Comparison of ENCODE assay signal across 1 cellular context in the genomic region with DNA sequence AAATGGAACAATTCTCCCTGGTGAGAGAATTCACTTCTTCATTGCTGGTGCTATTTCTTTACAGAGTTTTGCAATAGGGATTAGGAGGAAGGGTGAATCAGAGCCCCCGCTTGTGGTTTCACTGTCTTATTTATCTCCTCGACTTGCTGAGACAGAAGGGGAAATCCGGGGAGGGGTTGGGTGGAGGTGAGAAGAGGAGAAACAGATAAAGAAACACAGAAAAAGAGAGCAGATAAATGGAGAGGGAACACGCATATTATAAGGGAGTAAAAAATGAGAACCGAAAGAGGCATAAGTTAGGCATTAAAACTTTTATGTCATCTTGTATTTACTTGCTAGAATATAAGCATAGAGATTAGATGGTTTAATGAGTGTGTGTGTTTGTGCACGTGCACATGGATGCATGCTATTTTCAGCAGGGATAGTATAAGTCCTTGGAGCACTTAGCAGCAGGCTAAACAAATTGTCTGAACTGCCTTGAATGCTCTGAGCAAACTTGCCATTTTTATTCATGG.
TF ChIP-seq lines count a peak whose summit lies in the region.

No MANE protein-coding gene starts in this region.

TF ChIP-seq in K562, 482 proteins besides CTCF, POLR2A, EP300 and RAD21 (continued from another document):
- TF ChIP-seq, protein P1, sequence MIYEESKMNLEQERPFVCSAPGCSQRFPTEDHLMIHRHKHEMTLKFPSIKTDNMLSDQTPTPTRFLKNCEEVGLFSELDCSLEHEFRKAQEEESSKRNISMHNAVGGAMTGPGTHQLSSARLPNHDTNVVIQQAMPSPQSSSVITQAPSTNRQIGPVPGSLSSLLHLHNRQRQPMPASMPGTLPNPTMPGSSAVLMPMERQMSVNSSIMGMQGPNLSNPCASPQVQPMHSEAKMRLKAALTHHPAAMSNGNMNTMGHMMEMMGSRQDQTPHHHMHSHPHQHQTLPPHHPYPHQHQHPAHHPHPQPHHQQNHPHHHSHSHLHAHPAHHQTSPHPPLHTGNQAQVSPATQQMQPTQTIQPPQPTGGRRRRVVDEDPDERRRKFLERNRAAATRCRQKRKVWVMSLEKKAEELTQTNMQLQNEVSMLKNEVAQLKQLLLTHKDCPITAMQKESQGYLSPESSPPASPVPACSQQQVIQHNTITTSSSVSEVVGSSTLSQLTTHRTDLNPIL (CRISPR knock-in tag; IDR thresholded peaks at IDR 0.05), result no peak
- TF ChIP-seq TAL1 (IDR thresholded peaks at IDR 0.05) (peak; percentile 32; the same call in 1 of the 2 replicates), ZNF644 (tag; IDR thresholded peaks at IDR 0.05; ENCODE audit: low read depth) (no peak), CEBPG (CRISPR knock-in tag; IDR thresholded peaks at IDR 0.05) (no peak), CEBPG (tag; conservative IDR thresholded peaks at IDR 0.05 in 1 of 2, IDR thresholded peaks at IDR 0.05 in 1 of 2) (peak; percentile 58 to 64; a peak in 2 of 4 replicates), ELF4 (CRISPR knock-in tag; IDR thresholded peaks at IDR 0.05) (0 out of 2 replicates have a peak, but pooled peaks have one; percentile 16), CREB1 (IDR thresholded peaks at IDR 0.05) (no peak), CREB1 (CRISPR knock-in tag; IDR thresholded peaks at IDR 0.05) (no peak), TEAD4 (IDR thresholded peaks at IDR 0.05; ENCODE audit: low read length) (peak; percentile 37; the same call in 1 of the 2 replicates), TEAD4 (CRISPR knock-in tag; IDR thresholded peaks at IDR 0.05; ENCODE audit: borderline replicate concordance) (no peak), NFIC (IDR thresholded peaks at IDR 0.05) (no peak), NR4A1 (CRISPR knock-in tag; IDR thresholded peaks at IDR 0.05) (no peak), NR4A1 (tag; IDR thresholded peaks at IDR 0.05) (no peak), TBL1XR1 (IDR thresholded peaks at IDR 0.05; ENCODE audit: low read length in 2 of 2) (no peak), SMARCA4 (IDR thresholded peaks at IDR 0.05) (peak; percentile 38; the same call in 1 of the 2 replicates), CEBPB (tag; IDR thresholded peaks at IDR 0.05) (peak; percentile 77), ARID1B (IDR thresholded peaks at IDR 0.05) (peak; percentile 54; the same call in 1 of the 2 replicates), HCFC1 (IDR thresholded peaks at IDR 0.05; ENCODE audit: low read depth, low read length) (no peak), ETV5 (CRISPR knock-in tag; IDR thresholded peaks at IDR 0.05; ENCODE audit: low read depth) (no peak), TCF3 (CRISPR knock-in tag; IDR thresholded peaks at IDR 0.05) (peak; percentile 37; the same call in 1 of the 2 replicates), TRIM28 (IDR thresholded peaks at IDR 0.05) (no peak)
- TF ChIP-seq, protein P2, sequence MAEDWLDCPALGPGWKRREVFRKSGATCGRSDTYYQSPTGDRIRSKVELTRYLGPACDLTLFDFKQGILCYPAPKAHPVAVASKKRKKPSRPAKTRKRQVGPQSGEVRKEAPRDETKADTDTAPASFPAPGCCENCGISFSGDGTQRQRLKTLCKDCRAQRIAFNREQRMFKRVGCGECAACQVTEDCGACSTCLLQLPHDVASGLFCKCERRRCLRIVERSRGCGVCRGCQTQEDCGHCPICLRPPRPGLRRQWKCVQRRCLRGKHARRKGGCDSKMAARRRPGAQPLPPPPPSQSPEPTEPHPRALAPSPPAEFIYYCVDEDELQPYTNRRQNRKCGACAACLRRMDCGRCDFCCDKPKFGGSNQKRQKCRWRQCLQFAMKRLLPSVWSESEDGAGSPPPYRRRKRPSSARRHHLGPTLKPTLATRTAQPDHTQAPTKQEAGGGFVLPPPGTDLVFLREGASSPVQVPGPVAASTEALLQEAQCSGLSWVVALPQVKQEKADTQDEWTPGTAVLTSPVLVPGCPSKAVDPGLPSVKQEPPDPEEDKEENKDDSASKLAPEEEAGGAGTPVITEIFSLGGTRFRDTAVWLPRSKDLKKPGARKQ (CRISPR knock-in tag; IDR thresholded peaks at IDR 0.05), result no peak
- TF ChIP-seq, protein P3, sequence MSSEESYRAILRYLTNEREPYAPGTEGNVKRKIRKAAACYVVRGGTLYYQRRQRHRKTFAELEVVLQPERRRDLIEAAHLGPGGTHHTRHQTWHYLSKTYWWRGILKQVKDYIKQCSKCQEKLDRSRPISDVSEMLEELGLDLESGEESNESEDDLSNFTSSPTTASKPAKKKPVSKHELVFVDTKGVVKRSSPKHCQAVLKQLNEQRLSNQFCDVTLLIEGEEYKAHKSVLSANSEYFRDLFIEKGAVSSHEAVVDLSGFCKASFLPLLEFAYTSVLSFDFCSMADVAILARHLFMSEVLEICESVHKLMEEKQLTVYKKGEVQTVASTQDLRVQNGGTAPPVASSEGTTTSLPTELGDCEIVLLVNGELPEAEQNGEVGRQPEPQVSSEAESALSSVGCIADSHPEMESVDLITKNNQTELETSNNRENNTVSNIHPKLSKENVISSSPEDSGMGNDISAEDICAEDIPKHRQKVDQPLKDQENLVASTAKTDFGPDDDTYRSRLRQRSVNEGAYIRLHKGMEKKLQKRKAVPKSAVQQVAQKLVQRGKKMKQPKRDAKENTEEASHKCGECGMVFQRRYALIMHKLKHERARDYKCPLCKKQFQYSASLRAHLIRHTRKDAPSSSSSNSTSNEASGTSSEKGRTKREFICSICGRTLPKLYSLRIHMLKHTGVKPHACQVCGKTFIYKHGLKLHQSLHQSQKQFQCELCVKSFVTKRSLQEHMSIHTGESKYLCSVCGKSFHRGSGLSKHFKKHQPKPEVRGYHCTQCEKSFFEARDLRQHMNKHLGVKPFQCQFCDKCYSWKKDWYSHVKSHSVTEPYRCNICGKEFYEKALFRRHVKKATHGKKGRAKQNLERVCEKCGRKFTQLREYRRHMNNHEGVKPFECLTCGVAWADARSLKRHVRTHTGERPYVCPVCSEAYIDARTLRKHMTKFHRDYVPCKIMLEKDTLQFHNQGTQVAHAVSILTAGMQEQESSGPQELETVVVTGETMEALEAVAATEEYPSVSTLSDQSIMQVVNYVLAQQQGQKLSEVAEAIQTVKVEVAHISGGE (CRISPR knock-in tag; IDR thresholded peaks at IDR 0.05), result no peak
